In genomic region chr12:68406134-68406576, GRCh38 we compare ENCODE assay signal across 8 cellular contexts.
DNase-seq lines count a peak whose midpoint lies in the region; ATAC-seq and TF ChIP-seq lines count a peak whose summit lies in the region.

No MANE protein-coding gene starts in this region.

- peak overlapping the region; percentile 32 for H3K4me3 ChIP-seq in ACC112 (ENCODE audit: low read depth, low read length)
- no peak overlapping the region for H3K4me3 ChIP-seq in HL-60 (replicated peaks; ENCODE audit: insufficient read depth, low read length)
- H3K4me3 ChIP-seq in ascending aorta, result peak overlapping the region; percentile 4 to 22
- H3K4me3 ChIP-seq in sigmoid colon, result peak overlapping the region in 1 of 4 donors; percentile 4

- peaks cover 31% of the 10 kb centered on the region for H3K27me3 Mint-ChIP-seq in T-helper 2 cell treated with Interferon-gamma antibody and Interleukin-4, amounts not matched to agents 5 μg/mL and 100 μg/mL, for 36 hours (ENCODE audit: low read depth)

- no peaks in the 10 kb centered on the region for H3K27me3 ChIP-seq in ACC112 (ENCODE audit: insufficient read depth, low read length)
- no peaks in the 10 kb centered on the region for H3K27me3 ChIP-seq in HL-60 (ENCODE audit: insufficient read depth, poor library complexity, severe bottlenecking)
- no peaks in the 10 kb centered on the region for H3K27me3 ChIP-seq in ascending aorta
- no peaks in the 10 kb centered on the region for H3K27me3 ChIP-seq in sigmoid colon

- H3K79me2 ChIP-seq in ACC112 (ENCODE audit: control insufficient read depth, insufficient read depth, low read length, unreplicated experiment), result no peaks in the 10 kb centered on the region

- peaks cover 12% of the 10 kb centered on the region for H3K4me1 Mint-ChIP-seq in T-helper 2 cell treated with Interferon-gamma antibody and Interleukin-4, amounts not matched to agents 5 μg/mL and 100 μg/mL, for 36 hours (ENCODE audit: low read depth)

- H3K9me3 Mint-ChIP-seq in T-helper 2 cell treated with Interferon-gamma antibody and Interleukin-4, amounts not matched to agents 5 μg/mL and 100 μg/mL, for 36 hours, result no peaks in the 10 kb centered on the region

- WGBS in sigmoid colon, 2 donors, result 4 to 24% methylated on average over 5 of the region's 5 CpGs

- H3K4me1 ChIP-seq in ACC112 (ENCODE audit: control insufficient read depth, insufficient read depth, low read length, unreplicated experiment), result peaks cover 30% of the 10 kb centered on the region
- H3K4me1 ChIP-seq in ascending aorta, result peaks cover 0 to 15% of the 10 kb centered on the region in 2 donors
- H3K4me1 ChIP-seq in sigmoid colon, result peaks cover 0 to 27% (median 21%) of the 10 kb centered on the region in 4 donors

- intact Hi-C loops in ascending aorta (cut with DNase I), result loop anchor here (5.0 kb wide), 2 partner anchors 39 to 206 kb away; partner anchors contain the start of gene RAP1B
- intact Hi-C loops in left ventricle myocardium superior (cut with micrococcal nuclease), result loop anchor here (2.0 kb wide), 1 partner anchor 41 kb away; no protein-coding TSS in a partner anchor
- intact Hi-C loops in sigmoid colon (cut with DNase I), result loop anchor here (2.0 to 5.0 kb wide), 2 partner anchors 91 to 205 kb away; partner anchors contain the start of gene RAP1B

- ATAC-seq in left ventricle myocardium superior (peak; percentile 99), HG03521 (IDR thresholded peaks at IDR 0.05; ENCODE audit: unreplicated experiment) (no peak)

- H3K4me3 Mint-ChIP-seq in T-helper 2 cell treated with Interferon-gamma antibody and Interleukin-4, amounts not matched to agents 5 μg/mL and 100 μg/mL, for 36 hours, result no peak overlapping the region

- peak; percentile 75 to 81 for DNase-seq in HL-60 (ENCODE audit: low read depth in 1 of 2, low spot score in 1 of 2)
- peak; percentile 58 to 94 for DNase-seq in ascending aorta (ENCODE audit: low spot score in 2 of 2)
- DNase-seq in left ventricle myocardium superior, result peak; percentile 95
- DNase-seq in sigmoid colon, result peak; percentile 98
- DNase-seq in T-helper 2 cell treated with Interferon-gamma antibody and Interleukin-4, amounts not matched to agents 5 μg/mL and 100 μg/mL, for 36 hours (ENCODE audit: low spot score), result no peak
- DNase-seq in activated naive CD4-positive, alpha-beta T cell treated with anti-CD3 and anti-CD28 coated beads, Interleukin-2, amount 50 U/mL, for 16 hours, result no peak

- H3K9me3 ChIP-seq in ascending aorta (no peaks in the 10 kb centered on the region), sigmoid colon (no peaks in the 10 kb centered on the region)

- TF ChIP-seq CTCF in HL-60 (IDR thresholded peaks at IDR 0.05; ENCODE audit: insufficient read depth, low read length) (no peak), ascending aorta (IDR thresholded peaks at IDR 0.05) (peak; percentile 13 to 38 (median 36)), sigmoid colon (IDR thresholded peaks at IDR 0.05) (peak; percentile 21 to 43 (median 28))

- peak in 1 of 4 donors; percentile 22 for TF ChIP-seq EP300 in sigmoid colon (IDR thresholded peaks at IDR 0.05)

- no peaks in the 10 kb centered on the region for H3K36me3 Mint-ChIP-seq in T-helper 2 cell treated with Interferon-gamma antibody and Interleukin-4, amounts not matched to agents 5 μg/mL and 100 μg/mL, for 36 hours (ENCODE audit: low read depth)

- peak overlapping the region; percentile 56 for H2AFZ ChIP-seq in ACC112 (ENCODE audit: low read length, unreplicated experiment)

- H3K27ac Mint-ChIP-seq in T-helper 2 cell treated with Interferon-gamma antibody and Interleukin-4, amounts not matched to agents 5 μg/mL and 100 μg/mL, for 36 hours, result no peak overlapping the region

- no peak for TF ChIP-seq POLR2A in sigmoid colon (IDR thresholded peaks at IDR 0.05)

- H3K36me3 ChIP-seq in ACC112 (ENCODE audit: insufficient read depth, low read length) (no peaks in the 10 kb centered on the region), ascending aorta (no peaks in the 10 kb centered on the region), sigmoid colon (no peaks in the 10 kb centered on the region)

- H3K27ac ChIP-seq in ACC112 (ENCODE audit: low read depth, low read length), result peak overlapping the region; percentile 57
- H3K27ac ChIP-seq in HL-60 (replicated peaks), result peak overlapping the region; percentile 43
- peak overlapping the region in 1 of 2 donors; percentile 66 for H3K27ac ChIP-seq in ascending aorta
- peak overlapping the region; percentile 51 to 84 (median 72) for H3K27ac ChIP-seq in sigmoid colon

Comparison
In these comparisons a context has a peak if more than half of its experiments do, and no peak if none do; other contexts are left out.
1. DNase-seq: peak in HL-60 (2 of 2), ascending aorta (2 of 2), left ventricle myocardium superior (single experiment) and sigmoid colon (single experiment); none in T-helper 2 cell treated with Interferon-gamma antibody and Interleukin-4, amounts not matched to agents 5 μg/mL and 100 μg/mL, for 36 hours (single experiment) and activated naive CD4-positive, alpha-beta T cell treated with anti-CD3 and anti-CD28 coated beads, Interleukin-2, amount 50 U/mL, for 16 hours (single experiment).